ENCODE assay signal across 21 cellular contexts in genomic region chr5:127582723-127583370, GRCh38.
"Had no signal": no experiment of that assay in that cellular context is flagged by ENCODE, and none has a peak within 500 bp of the region (broad histone marks: within the 10 kb centered on the region; RNA-seq: fewer than 3 reads in every experiment).

No MANE protein-coding gene starts in this region.

- H3K4me3 ChIP-seq: esophagus squamous epithelium, hepatocyte, ovary, spleen, thyroid gland had no signal

- ATAC-seq: activated CD8-positive, alpha-beta T cell treated with anti-CD3 and anti-CD28 coated beads, Interleukin-2, amount 10 ng/mL, durations not matched to agents 7 days and 5 days; activated T-cell treated with anti-CD3 and anti-CD28 coated beads, Interleukin-2, amount 50 U/mL, for 72 hours; left lobe of liver; sciatic nerve; stimulated activated memory B cell treated with anti-CD40 and anti-IgM and Interleukin-4, amounts not matched to agents 10 μg/mL and 1 μg/mL and 100 μg/mL, for 72 hours had no signal

- H3K4me1 ChIP-seq: esophagus squamous epithelium, spleen, thyroid gland had no signal

- H3K27ac ChIP-seq: esophagus squamous epithelium, hepatocyte, ovary, spleen, thyroid gland had no signal

- H3K27me3 ChIP-seq: esophagus squamous epithelium, hepatocyte, ovary, spleen, thyroid gland had no signal

- H3K36me3 ChIP-seq: esophagus squamous epithelium, ovary, spleen, thyroid gland had no signal

- H3K9me3 ChIP-seq: esophagus squamous epithelium, ovary, spleen, thyroid gland had no signal

- DNase-seq: activated CD4-positive, alpha-beta T cell treated with anti-CD3 and anti-CD28 coated beads for 48 hours; activated CD4-positive, CD25-positive, alpha-beta regulatory T cell; activated CD8-positive, alpha-beta memory T cell treated with anti-CD3 and anti-CD28 coated beads, Interleukin-2, amount 50 U/mL, for 48 hours; activated CD8-positive, alpha-beta T cell treated with anti-CD3 and anti-CD28 coated beads, Interleukin-2, amount 10 ng/mL, durations not matched to agents 7 days and 5 days; activated effector memory CD4-positive, alpha-beta T cell treated with anti-CD3 and anti-CD28 coated beads, Interleukin-2, amount 50 U/mL, for 16 hours; activated naive CD4-positive, alpha-beta T cell treated with anti-CD3 and anti-CD28 coated beads, Interleukin-2, amount 50 U/mL, for 16 hours; activated T-cell treated with anti-CD3 and anti-CD28 coated beads, Interleukin-2, amount 50 U/mL, for 72 hours; aorta; dermis blood vessel endothelial cell; effector memory CD4-positive, alpha-beta T cell; esophagus squamous epithelium; islet precursor cell; ovary; spleen; stimulated activated CD4-positive, alpha-beta T cell treated with anti-CD3 and anti-CD28 coated beads, Interleukin-4, amount 100 ng/mL, for 4 hours; T1000; thyroid gland had no signal
